In genomic region chr12:27785882-27786570, GRCh38 we compare ENCODE assay signal across 17 cellular contexts. TPM values are rescaled to one million over a fixed set of nuclear protein-coding genes. Genes with fewer than 3 reads are reported as not detected.
DNase-seq lines count a peak whose midpoint lies in the region; ATAC-seq, FAIRE-seq and TF ChIP-seq lines count a peak whose summit lies in the region.
"Had no signal": no experiment of that assay in that cellular context is flagged by ENCODE, and none has a peak within 500 bp of the region (broad histone marks: within the 10 kb centered on the region; RNA-seq: fewer than 3 reads in every experiment).

No MANE protein-coding gene starts in this region.

- H3K79me2 ChIP-seq in GM12878 (ENCODE audit: control insufficient read depth, insufficient read depth, low read length) (peaks cover 15% of the 10 kb centered on the region), smooth muscle cell (ENCODE audit: low read depth) (peaks cover 100% of the 10 kb centered on the region)

- H3K4me3 ChIP-seq in GM12878 (no peak overlapping the region), smooth muscle cell (no peak overlapping the region), colonic mucosa (no peak overlapping the region)

- POLR2A ChIA-PET in GM12878 (lab: Charles Lee): no interaction called here

- no peak for TF ChIP-seq EP300 in GM12878 (IDR thresholded peaks at IDR 0.05; ENCODE audit: borderline replicate concordance in 1 of 2, control insufficient read depth in 1 of 2, low read depth in 2 of 2, low read length in 2 of 2)

- TF ChIP-seq CTCF in GM12878 (IDR thresholded peaks at IDR 0.05 in 2 of 3, conservative IDR thresholded peaks at IDR 0.05 in 1 of 3; ENCODE audit: control insufficient read depth in 2 of 3, extremely low read depth in 1 of 3, insufficient read depth in 1 of 3, low read depth in 3 of 3, low read length in 3 of 3): no peak
- no peak for TF ChIP-seq CTCF in smooth muscle cell (IDR thresholded peaks at IDR 0.05; ENCODE audit: borderline replicate concordance, insufficient read depth, poor library complexity, severe bottlenecking)
- TF ChIP-seq CTCF in colonic mucosa (IDR thresholded peaks at IDR 0.05): no peak

- H3K9me3 Mint-ChIP-seq in activated naive CD4-positive, alpha-beta T cell treated with anti-CD3 and anti-CD28 coated beads for 36 hours: no peaks in the 10 kb centered on the region
- H3K9me3 Mint-ChIP-seq: stimulated activated memory B cell treated with anti-CD40 and anti-IgM and Interleukin-4, amounts not matched to agents 10 μg/mL and 1 μg/mL and 100 μg/mL, for 72 hours had no signal

- H3K27me3 Mint-ChIP-seq in activated naive CD4-positive, alpha-beta T cell treated with anti-CD3 and anti-CD28 coated beads for 36 hours (ENCODE audit: low read depth): no peaks in the 10 kb centered on the region
- H3K27me3 Mint-ChIP-seq: stimulated activated memory B cell treated with anti-CD40 and anti-IgM and Interleukin-4, amounts not matched to agents 10 μg/mL and 1 μg/mL and 100 μg/mL, for 72 hours had no signal

- H3K36me3 ChIP-seq in GM12878 (ENCODE audit: control insufficient read depth in 2 of 2, insufficient read depth in 2 of 2, low read length in 1 of 2) (peaks cover 0 to 5% of the 10 kb centered on the region in 2 experiments; a peak in 1 of 4 replicates), smooth muscle cell (ENCODE audit: low read depth) (peaks cover 7% of the 10 kb centered on the region), colonic mucosa (no peaks in the 10 kb centered on the region)

- RAD21 ChIA-PET in GM12878 (lab: Charles Lee; ENCODE audit: unreplicated experiment): no interaction called here

- H3F3A ChIP-seq in smooth muscle cell (ENCODE audit: low read depth): peaks cover 21% of the 10 kb centered on the region

- H2AFZ ChIP-seq in GM12878 (ENCODE audit: control insufficient read depth, low read depth, low read length): no peak overlapping the region
- no peak overlapping the region for H2AFZ ChIP-seq in smooth muscle cell (ENCODE audit: low read depth)

- ATAC-seq in GM12878 (peak; percentile 71), HG02798 (IDR thresholded peaks at IDR 0.05; ENCODE audit: poor library complexity, unreplicated experiment) (no peak)
- ATAC-seq: left ventricle myocardium superior; right cardiac atrium; stimulated activated memory B cell treated with anti-CD40 and anti-IgM and Interleukin-4, amounts not matched to agents 10 μg/mL and 1 μg/mL and 100 μg/mL, for 72 hours had no signal

- H4K20me1 ChIP-seq in GM12878 (ENCODE audit: control insufficient read depth, insufficient read depth): no peaks in the 10 kb centered on the region
- peaks cover 42% of the 10 kb centered on the region for H4K20me1 ChIP-seq in smooth muscle cell (ENCODE audit: low read depth)

- TF ChIP-seq RAD21 in GM12878 (IDR thresholded peaks at IDR 0.05; ENCODE audit: insufficient read depth, low read depth, low read length): no peak

- SMC1A ChIA-PET in GM12878 (lab: Charles Lee; ENCODE audit: uncharacterized antibody, unreplicated experiment): no interaction called here

- TF ChIP-seq POLR2A in GM12878 (IDR thresholded peaks at IDR 0.05; ENCODE audit: low read depth, low read length): no peak

- CTCF ChIA-PET in activated naive CD4-positive, alpha-beta T cell treated with anti-CD3 and anti-CD28 coated beads for 36 hours (lab: Charles Lee): no interaction called here
- CTCF ChIA-PET in GM12878 (lab: Yijun Ruan, JAX): interaction anchor here (1.1 to 1.6 kb wide), 2 partner anchors 10 to 36 kb away, joined by 3 to 5 read pairs; no protein-coding TSS in a partner anchor

- H3K9me3 ChIP-seq in GM12878 (replicated peaks; ENCODE audit: control insufficient read depth, insufficient read depth, low read length) (no peaks in the 10 kb centered on the region), smooth muscle cell (replicated peaks; ENCODE audit: low read depth) (no peaks in the 10 kb centered on the region), colonic mucosa (no peaks in the 10 kb centered on the region)
- H3K9me3 ChIP-seq: BE2C had no signal

- H3K4me1 Mint-ChIP-seq in activated naive CD4-positive, alpha-beta T cell treated with anti-CD3 and anti-CD28 coated beads for 36 hours (ENCODE audit: low read depth): peaks cover 47% of the 10 kb centered on the region

- BruUV-seq in GM12878 (replicated peaks; lab: Mats Ljungman, UMichigan): no TSS peak

- peaks cover 25% of the 10 kb centered on the region for H3K36me3 Mint-ChIP-seq in activated naive CD4-positive, alpha-beta T cell treated with anti-CD3 and anti-CD28 coated beads for 36 hours (ENCODE audit: low read depth)

- intact Hi-C loops in activated naive CD4-positive, alpha-beta T cell treated with anti-CD3 and anti-CD28 coated beads for 36 hours (cut with micrococcal nuclease): loop anchor here (1.0 kb wide), 2 partner anchors 16 to 36 kb away; no protein-coding TSS in a partner anchor
- intact Hi-C loops in GM12878 (cut with micrococcal nuclease; ENCODE audit: unreplicated experiment) (no loop called here), colonic mucosa (cut with DNase I) (loop anchor here (10.0 kb wide), 1 partner anchor 51 kb away; no protein-coding TSS in a partner anchor)

- H3K27me3 ChIP-seq in GM12878 (replicated peaks in 1 of 2; ENCODE audit: control insufficient read depth in 2 of 2, insufficient read depth in 2 of 2, low read length in 1 of 2) (no peaks in the 10 kb centered on the region), smooth muscle cell (ENCODE audit: low read depth) (no peaks in the 10 kb centered on the region), colonic mucosa (no peaks in the 10 kb centered on the region)
- H3K27me3 ChIP-seq: BE2C had no signal

- DNase-seq in activated naive CD4-positive, alpha-beta T cell treated with anti-CD3 and anti-CD28 coated beads for 36 hours: no peak
- no peak for DNase-seq in activated naive CD4-positive, alpha-beta T cell treated with anti-CD3 and anti-CD28 coated beads, Interleukin-2, amount 50 U/mL, for 16 hours
- peak; percentile 32 for DNase-seq in NCI-H748 treated with DMSO at 0.1 percent for 48 hours (lab: John Stamatoyannopoulos, UW)
- no peak for DNase-seq in GM12878 (ENCODE audit: low read depth, low spot score)
- DNase-seq in smooth muscle cell (lab: John Stamatoyannopoulos, UW; ENCODE audit: unreplicated experiment): no peak
- no peak for DNase-seq in colonic mucosa
- DNase-seq in activated effector memory CD4-positive, alpha-beta T cell treated with Interleukin-2 at 50 U/mL for 16 hours: no peak
- DNase-seq: activated CD8-positive, alpha-beta memory T cell treated with anti-CD3 and anti-CD28 coated beads, Interleukin-2, amount 50 U/mL, for 4 hours; BE2C; left ventricle myocardium superior; right cardiac atrium had no signal

- WGBS in GM12878 (ENCODE audit: insufficient coverage, insufficient replicate concordance, low lambda C conversion rate, missing lambda C conversion rate): 21% methylated on average over 3 of the region's 3 CpGs
- WGBS in smooth muscle cell (ENCODE audit: low lambda C conversion rate): 43% methylated on average over 3 of the region's 3 CpGs

- in situ Hi-C loops in GM12878 (cut with MboI): no loop called here

- no peak for FAIRE-seq in GM12878 (lab: Jason Lieb, UNC)
- FAIRE-seq: endometrium, GM12892, H1 had no signal

- H3K4me2 ChIP-seq in GM12878 (ENCODE audit: control insufficient read depth, insufficient read depth) (no peak overlapping the region; the same call in 1 of the 2 replicates), smooth muscle cell (peak overlapping the region; percentile 72)

- H3K27ac Mint-ChIP-seq in activated naive CD4-positive, alpha-beta T cell treated with anti-CD3 and anti-CD28 coated beads for 36 hours: peak overlapping the region; percentile 69
- H3K27ac Mint-ChIP-seq: stimulated activated memory B cell treated with anti-CD40 and anti-IgM and Interleukin-4, amounts not matched to agents 10 μg/mL and 1 μg/mL and 100 μg/mL, for 72 hours had no signal

- H3K4me1 ChIP-seq in GM12878 (ENCODE audit: control insufficient read depth, insufficient read depth, low read length): peaks cover 3% of the 10 kb centered on the region
- H3K4me1 ChIP-seq in smooth muscle cell (ENCODE audit: low read depth): peaks cover 30% of the 10 kb centered on the region
- peaks cover 9% of the 10 kb centered on the region for H3K4me1 ChIP-seq in colonic mucosa

- H3K9ac ChIP-seq in GM12878 (ENCODE audit: control insufficient read depth, insufficient read depth, low read length) (no peak overlapping the region), smooth muscle cell (ENCODE audit: low read depth) (no peak overlapping the region), colonic mucosa (ENCODE audit: low read depth in 2 of 2, low read length in 2 of 2) (no peak overlapping the region)

- no peak overlapping the region for H3K4me3 Mint-ChIP-seq in activated naive CD4-positive, alpha-beta T cell treated with anti-CD3 and anti-CD28 coated beads for 36 hours
- H3K4me3 Mint-ChIP-seq: stimulated activated memory B cell treated with anti-CD40 and anti-IgM and Interleukin-4, amounts not matched to agents 10 μg/mL and 1 μg/mL and 100 μg/mL, for 72 hours had no signal

- H3K27ac ChIP-seq in GM12878 (ENCODE audit: control insufficient read depth, insufficient read depth) (no peak overlapping the region), smooth muscle cell (ENCODE audit: low read depth) (peak overlapping the region; percentile 78), colonic mucosa (no peak overlapping the region)

RNA-seq across cellular contexts. Expression of gene MANSC4, which starts 6.0 kb away (rescaled TPM):
- not detected for total RNA-seq in activated naive CD4-positive, alpha-beta T cell treated with anti-CD3 and anti-CD28 coated beads for 36 hours
- total RNA-seq in GM12878 (2013; cell fraction: nucleolus; rRNA removed): not detected in 2 replicates
- total RNA-seq in GM12878 (2014; rRNA removed) (not detected in 2 replicates), GM12878 (2014; rRNA removed; fragmentation: Illumina TruSeq; extraction: Trizol) (not detected in 2 replicates), GM12878 (2021) (0.21 TPM in 1 of 2 replicates, not detected in the other), smooth muscle cell (2.6 and 2.9 TPM in 2 replicates), colonic mucosa (not detected)
- polyA plus RNA-seq in GM12878 (2011; ENCODE audit: low read depth): not detected
- polyA plus RNA-seq in GM12878 (2011; rRNA removed) (not detected in 2 replicates), GM12878 (2014; fragmentation: Illumina TruSeq; extraction: Trizol) (0.19 and 0.27 TPM in 2 replicates), GM12878 (2014; fragmentation: Nextera tagmentation; extraction: Ambion mirVana) (under 1 TPM in 1 of 2 experiments, not detected in 1; 0.18 TPM), GM12878 (2014; rRNA removed) (not detected in 2 replicates), GM12878 (2016; fragmentation: Nextera tagmentation; extraction: Ambion mirVana) (not detected), smooth muscle cell (0.47 and 5.5 TPM in 2 replicates)
- not detected in 2 replicates for polyA plus RNA-seq in GM12878 (2011; cell fraction: cytosol; rRNA removed)
- not detected in 2 replicates for polyA plus RNA-seq in GM12878 (2011; cell fraction: nucleus; rRNA removed)
- 0.26 TPM in 1 of 2 replicates, not detected in the other for polyA plus RNA-seq in GM12878 (2012)
- not detected in 2 replicates for polyA minus RNA-seq in GM12878 (2011; rRNA and poly(A)+ RNA removed)
- not detected in 2 replicates for polyA minus RNA-seq in GM12878 (2011; cell fraction: cytosol; rRNA and poly(A)+ RNA removed)
- polyA minus RNA-seq in GM12878 (2011; cell fraction: nucleus; rRNA and poly(A)+ RNA removed): not detected in 2 replicates
- total RNA-seq: H1, HT-29, left ventricle myocardium superior, right cardiac atrium had no signal
- polyA plus RNA-seq: H1, right cardiac atrium had no signal

RNA-seq across cellular contexts. Expression of gene KLHL42, which starts 6.0 kb away (rescaled TPM):
- total RNA-seq in activated naive CD4-positive, alpha-beta T cell treated with anti-CD3 and anti-CD28 coated beads for 36 hours: 1 to 10 TPM; 9.4 to 9.8 TPM
- 50.3 and 60.7 TPM in 2 replicates for total RNA-seq in GM12878 (2013; cell fraction: nucleolus; rRNA removed)
- 14.4 and 15.9 TPM in 2 replicates for total RNA-seq in GM12878 (2014; rRNA removed)
- 12.1 and 14.4 TPM in 2 replicates for total RNA-seq in GM12878 (2014; rRNA removed; fragmentation: Illumina TruSeq; extraction: Trizol)
- 15.5 and 17.4 TPM in 2 replicates for total RNA-seq in GM12878 (2021)
- 2.3 TPM for polyA plus RNA-seq in GM12878 (2011; ENCODE audit: low read depth)
- polyA plus RNA-seq in GM12878 (2011; rRNA removed): 15.9 and 16.2 TPM in 2 replicates
- 10.3 and 13.0 TPM in 2 replicates for polyA plus RNA-seq in GM12878 (2011; cell fraction: cytosol; rRNA removed)
- 33.8 and 39.9 TPM in 2 replicates for polyA plus RNA-seq in GM12878 (2011; cell fraction: nucleus; rRNA removed)
- polyA plus RNA-seq in GM12878 (2012): 5.0 and 5.8 TPM in 2 replicates
- polyA plus RNA-seq in GM12878 (2014; fragmentation: Illumina TruSeq; extraction: Trizol): 10.7 and 11.8 TPM in 2 replicates
- 1 to 10 TPM; 2.1 to 2.5 TPM for polyA plus RNA-seq in GM12878 (2014; fragmentation: Nextera tagmentation; extraction: Ambion mirVana)
- 16.8 and 18.2 TPM in 2 replicates for polyA plus RNA-seq in GM12878 (2014; rRNA removed)
- polyA plus RNA-seq in GM12878 (2016; fragmentation: Nextera tagmentation; extraction: Ambion mirVana): 1 to 10 TPM; 6.3 to 9.6 TPM
- polyA minus RNA-seq in GM12878 (2011; rRNA and poly(A)+ RNA removed): 22.2 and 28.1 TPM in 2 replicates
- 7.1 and 10.8 TPM in 2 replicates for polyA minus RNA-seq in GM12878 (2011; cell fraction: cytosol; rRNA and poly(A)+ RNA removed)
- polyA minus RNA-seq in GM12878 (2011; cell fraction: nucleus; rRNA and poly(A)+ RNA removed): 24.5 and 38.1 TPM in 2 replicates
- total RNA-seq in smooth muscle cell: 35.4 and 38.0 TPM in 2 replicates
- polyA plus RNA-seq in smooth muscle cell: 25.6 and 39.7 TPM in 2 replicates
- 10 to 100 TPM; 16.5 to 20.1 TPM for total RNA-seq in colonic mucosa
